ENCODE assay signal across 1 cellular context in the genomic region with DNA sequence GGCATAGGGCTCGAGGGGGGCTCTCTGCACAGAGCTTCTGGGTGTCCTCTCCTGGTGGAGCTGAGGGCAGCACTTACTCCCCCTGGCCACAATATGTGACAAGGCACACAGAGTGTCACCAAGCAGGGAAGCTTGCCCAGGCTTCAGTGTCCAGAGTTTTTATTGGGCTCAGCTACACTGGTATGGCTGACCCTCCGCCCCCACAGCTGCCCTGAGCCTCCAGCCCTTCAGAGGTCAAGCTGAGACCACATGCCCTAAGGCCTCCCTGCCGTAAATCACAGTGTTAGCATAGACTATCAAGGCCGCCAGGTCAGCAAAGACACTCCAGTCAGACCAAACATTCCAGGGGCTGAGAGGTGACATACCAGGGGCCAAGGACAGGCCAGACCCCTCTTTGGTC.
TF ChIP-seq lines count a peak whose summit lies in the region.

No MANE protein-coding gene starts in this region.

TF ChIP-seq in HepG2, 621 proteins besides CTCF, POLR2A, EP300 and RAD21 (continued from another document):
- TF ChIP-seq CSRNP1 (CRISPR knock-in tag; IDR thresholded peaks at IDR 0.05): no peak
- TF ChIP-seq ZNF879 (CRISPR knock-in tag; IDR thresholded peaks at IDR 0.05): no peak
- TF ChIP-seq, protein P1, sequence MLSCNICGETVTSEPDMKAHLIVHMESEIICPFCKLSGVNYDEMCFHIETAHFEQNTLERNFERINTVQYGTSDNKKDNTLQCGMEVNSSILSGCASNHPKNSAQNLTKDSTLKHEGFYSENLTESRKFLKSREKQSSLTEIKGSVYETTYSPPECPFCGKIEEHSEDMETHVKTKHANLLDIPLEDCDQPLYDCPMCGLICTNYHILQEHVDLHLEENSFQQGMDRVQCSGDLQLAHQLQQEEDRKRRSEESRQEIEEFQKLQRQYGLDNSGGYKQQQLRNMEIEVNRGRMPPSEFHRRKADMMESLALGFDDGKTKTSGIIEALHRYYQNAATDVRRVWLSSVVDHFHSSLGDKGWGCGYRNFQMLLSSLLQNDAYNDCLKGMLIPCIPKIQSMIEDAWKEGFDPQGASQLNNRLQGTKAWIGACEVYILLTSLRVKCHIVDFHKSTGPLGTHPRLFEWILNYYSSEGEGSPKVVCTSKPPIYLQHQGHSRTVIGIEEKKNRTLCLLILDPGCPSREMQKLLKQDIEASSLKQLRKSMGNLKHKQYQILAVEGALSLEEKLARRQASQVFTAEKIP (CRISPR knock-in tag; IDR thresholded peaks at IDR 0.05; ENCODE audit: borderline replicate concordance): no peak
- TF ChIP-seq, protein P2, sequence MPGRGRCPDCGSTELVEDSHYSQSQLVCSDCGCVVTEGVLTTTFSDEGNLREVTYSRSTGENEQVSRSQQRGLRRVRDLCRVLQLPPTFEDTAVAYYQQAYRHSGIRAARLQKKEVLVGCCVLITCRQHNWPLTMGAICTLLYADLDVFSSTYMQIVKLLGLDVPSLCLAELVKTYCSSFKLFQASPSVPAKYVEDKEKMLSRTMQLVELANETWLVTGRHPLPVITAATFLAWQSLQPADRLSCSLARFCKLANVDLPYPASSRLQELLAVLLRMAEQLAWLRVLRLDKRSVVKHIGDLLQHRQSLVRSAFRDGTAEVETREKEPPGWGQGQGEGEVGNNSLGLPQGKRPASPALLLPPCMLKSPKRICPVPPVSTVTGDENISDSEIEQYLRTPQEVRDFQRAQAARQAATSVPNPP (CRISPR knock-in tag; IDR thresholded peaks at IDR 0.05): no peak
- TF ChIP-seq, protein P3, sequence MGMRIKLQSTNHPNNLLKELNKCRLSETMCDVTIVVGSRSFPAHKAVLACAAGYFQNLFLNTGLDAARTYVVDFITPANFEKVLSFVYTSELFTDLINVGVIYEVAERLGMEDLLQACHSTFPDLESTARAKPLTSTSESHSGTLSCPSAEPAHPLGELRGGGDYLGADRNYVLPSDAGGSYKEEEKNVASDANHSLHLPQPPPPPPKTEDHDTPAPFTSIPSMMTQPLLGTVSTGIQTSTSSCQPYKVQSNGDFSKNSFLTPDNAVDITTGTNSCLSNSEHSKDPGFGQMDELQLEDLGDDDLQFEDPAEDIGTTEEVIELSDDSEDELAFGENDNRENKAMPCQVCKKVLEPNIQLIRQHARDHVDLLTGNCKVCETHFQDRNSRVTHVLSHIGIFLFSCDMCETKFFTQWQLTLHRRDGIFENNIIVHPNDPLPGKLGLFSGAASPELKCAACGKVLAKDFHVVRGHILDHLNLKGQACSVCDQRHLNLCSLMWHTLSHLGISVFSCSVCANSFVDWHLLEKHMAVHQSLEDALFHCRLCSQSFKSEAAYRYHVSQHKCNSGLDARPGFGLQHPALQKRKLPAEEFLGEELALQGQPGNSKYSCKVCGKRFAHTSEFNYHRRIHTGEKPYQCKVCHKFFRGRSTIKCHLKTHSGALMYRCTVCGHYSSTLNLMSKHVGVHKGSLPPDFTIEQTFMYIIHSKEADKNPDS (CRISPR knock-in tag; IDR thresholded peaks at IDR 0.05): no peak
- no peak for TF ChIP-seq ZSCAN30 (CRISPR knock-in tag; IDR thresholded peaks at IDR 0.05)
- no peak for TF ChIP-seq KDM4B (CRISPR knock-in tag; IDR thresholded peaks at IDR 0.05)
- no peak for TF ChIP-seq AKAP8 (CRISPR knock-in tag; IDR thresholded peaks at IDR 0.05)
- TF ChIP-seq SRF (IDR thresholded peaks at IDR 0.05; ENCODE audit: low read depth, low read length): no peak
- TF ChIP-seq, protein P4, sequence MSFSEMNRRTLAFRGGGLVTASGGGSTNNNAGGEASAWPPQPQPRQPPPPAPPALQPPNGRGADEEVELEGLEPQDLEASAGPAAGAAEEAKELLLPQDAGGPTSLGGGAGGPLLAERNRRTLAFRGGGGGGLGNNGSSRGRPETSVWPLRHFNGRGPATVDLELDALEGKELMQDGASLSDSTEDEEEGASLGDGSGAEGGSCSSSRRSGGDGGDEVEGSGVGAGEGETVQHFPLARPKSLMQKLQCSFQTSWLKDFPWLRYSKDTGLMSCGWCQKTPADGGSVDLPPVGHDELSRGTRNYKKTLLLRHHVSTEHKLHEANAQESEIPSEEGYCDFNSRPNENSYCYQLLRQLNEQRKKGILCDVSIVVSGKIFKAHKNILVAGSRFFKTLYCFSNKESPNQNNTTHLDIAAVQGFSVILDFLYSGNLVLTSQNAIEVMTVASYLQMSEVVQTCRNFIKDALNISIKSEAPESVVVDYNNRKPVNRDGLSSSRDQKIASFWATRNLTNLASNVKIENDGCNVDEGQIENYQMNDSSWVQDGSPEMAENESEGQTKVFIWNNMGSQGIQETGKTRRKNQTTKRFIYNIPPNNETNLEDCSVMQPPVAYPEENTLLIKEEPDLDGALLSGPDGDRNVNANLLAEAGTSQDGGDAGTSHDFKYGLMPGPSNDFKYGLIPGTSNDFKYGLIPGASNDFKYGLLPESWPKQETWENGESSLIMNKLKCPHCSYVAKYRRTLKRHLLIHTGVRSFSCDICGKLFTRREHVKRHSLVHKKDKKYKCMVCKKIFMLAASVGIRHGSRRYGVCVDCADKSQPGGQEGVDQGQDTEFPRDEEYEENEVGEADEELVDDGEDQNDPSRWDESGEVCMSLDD (CRISPR knock-in tag; IDR thresholded peaks at IDR 0.05; ENCODE audit: borderline replicate concordance): no peak
- TF ChIP-seq, protein P5, sequence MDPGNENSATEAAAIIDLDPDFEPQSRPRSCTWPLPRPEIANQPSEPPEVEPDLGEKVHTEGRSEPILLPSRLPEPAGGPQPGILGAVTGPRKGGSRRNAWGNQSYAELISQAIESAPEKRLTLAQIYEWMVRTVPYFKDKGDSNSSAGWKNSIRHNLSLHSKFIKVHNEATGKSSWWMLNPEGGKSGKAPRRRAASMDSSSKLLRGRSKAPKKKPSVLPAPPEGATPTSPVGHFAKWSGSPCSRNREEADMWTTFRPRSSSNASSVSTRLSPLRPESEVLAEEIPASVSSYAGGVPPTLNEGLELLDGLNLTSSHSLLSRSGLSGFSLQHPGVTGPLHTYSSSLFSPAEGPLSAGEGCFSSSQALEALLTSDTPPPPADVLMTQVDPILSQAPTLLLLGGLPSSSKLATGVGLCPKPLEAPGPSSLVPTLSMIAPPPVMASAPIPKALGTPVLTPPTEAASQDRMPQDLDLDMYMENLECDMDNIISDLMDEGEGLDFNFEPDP (CRISPR knock-in tag; conservative IDR thresholded peaks at IDR 0.05): no peak
- TF ChIP-seq NFATC3 (CRISPR knock-in tag; IDR thresholded peaks at IDR 0.05): no peak
- TF ChIP-seq, protein P6, sequence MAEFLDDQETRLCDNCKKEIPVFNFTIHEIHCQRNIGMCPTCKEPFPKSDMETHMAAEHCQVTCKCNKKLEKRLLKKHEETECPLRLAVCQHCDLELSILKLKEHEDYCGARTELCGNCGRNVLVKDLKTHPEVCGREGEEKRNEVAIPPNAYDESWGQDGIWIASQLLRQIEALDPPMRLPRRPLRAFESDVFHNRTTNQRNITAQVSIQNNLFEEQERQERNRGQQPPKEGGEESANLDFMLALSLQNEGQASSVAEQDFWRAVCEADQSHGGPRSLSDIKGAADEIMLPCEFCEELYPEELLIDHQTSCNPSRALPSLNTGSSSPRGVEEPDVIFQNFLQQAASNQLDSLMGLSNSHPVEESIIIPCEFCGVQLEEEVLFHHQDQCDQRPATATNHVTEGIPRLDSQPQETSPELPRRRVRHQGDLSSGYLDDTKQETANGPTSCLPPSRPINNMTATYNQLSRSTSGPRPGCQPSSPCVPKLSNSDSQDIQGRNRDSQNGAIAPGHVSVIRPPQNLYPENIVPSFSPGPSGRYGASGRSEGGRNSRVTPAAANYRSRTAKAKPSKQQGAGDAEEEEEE (CRISPR knock-in tag; IDR thresholded peaks at IDR 0.05; ENCODE audit: borderline replicate concordance): no peak
- no peak for TF ChIP-seq XBP1 (CRISPR knock-in tag; IDR thresholded peaks at IDR 0.05)
- no peak for TF ChIP-seq NR2F1 (CRISPR knock-in tag; IDR thresholded peaks at IDR 0.05)
- no peak for TF ChIP-seq RARG (CRISPR knock-in tag; IDR thresholded peaks at IDR 0.05; ENCODE audit: low read depth)
